ENCODE assay signal across 17 cellular contexts in the genomic region with DNA sequence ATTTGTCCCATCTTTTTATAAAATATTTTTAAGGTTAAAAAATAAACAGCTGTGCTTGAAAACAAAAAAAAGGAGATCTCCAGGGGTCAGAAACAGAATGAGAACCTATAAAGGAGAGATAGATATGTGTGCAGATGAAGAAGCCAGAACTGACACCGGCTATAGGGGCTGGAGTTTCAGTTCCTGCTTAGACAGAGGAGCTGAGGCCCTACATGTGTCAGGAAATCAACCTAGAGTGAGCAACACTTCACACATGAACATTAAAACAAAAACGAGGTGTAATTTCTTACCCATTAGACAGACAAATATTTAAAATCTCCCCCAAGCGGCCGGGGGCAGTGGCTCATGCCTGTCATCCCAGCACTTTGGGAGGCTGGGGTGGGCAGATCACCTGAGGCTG. TPM values are rescaled to one million over a fixed set of nuclear protein-coding genes. Genes with fewer than 3 reads are reported as not detected.
DNase-seq lines count a peak whose midpoint lies in the region; ATAC-seq, FAIRE-seq and TF ChIP-seq lines count a peak whose summit lies in the region.
"Had no signal": no experiment of that assay in that cellular context is flagged by ENCODE, and none has a peak within 500 bp of the region (broad histone marks: within the 10 kb centered on the region; RNA-seq: fewer than 3 reads in every experiment).

No MANE protein-coding gene starts in this region.

- TF ChIP-seq EP300 in GM12878 (IDR thresholded peaks at IDR 0.05; ENCODE audit: borderline replicate concordance in 1 of 2, control insufficient read depth in 1 of 2, low read depth in 2 of 2, low read length in 2 of 2), result peak in 1 of 2 experiments; percentile 60; a peak in 1 of 4 replicates

- BruUV-seq in GM12878 (replicated peaks; lab: Mats Ljungman, UMichigan), result no TSS peak

- H3F3A ChIP-seq in smooth muscle cell (ENCODE audit: low read depth), result no peaks in the 10 kb centered on the region

- H2AFZ ChIP-seq in GM12878 (ENCODE audit: control insufficient read depth, low read depth, low read length), result no peak overlapping the region
- H2AFZ ChIP-seq in smooth muscle cell (ENCODE audit: low read depth), result no peak overlapping the region

- no peaks in the 10 kb centered on the region for H3K27me3 ChIP-seq in GM12878 (replicated peaks in 1 of 2; ENCODE audit: control insufficient read depth in 2 of 2, insufficient read depth in 2 of 2, low read length in 1 of 2)
- no peaks in the 10 kb centered on the region for H3K27me3 ChIP-seq in smooth muscle cell (ENCODE audit: low read depth)
- H3K27me3 ChIP-seq: spleen had no signal

- in situ Hi-C loops in GM12878 (cut with MboI), result no loop called here

- CTCF ChIA-PET in GM12878 (lab: Yijun Ruan, JAX), result interaction anchor here (1.6 to 4.7 kb wide), 2 partner anchors 11 to 20 kb away, joined by 4 to 41 read pairs; no protein-coding TSS in a partner anchor

- H3K79me2 ChIP-seq in GM12878 (ENCODE audit: control insufficient read depth, insufficient read depth, low read length) (no peaks in the 10 kb centered on the region), smooth muscle cell (ENCODE audit: low read depth) (no peaks in the 10 kb centered on the region)

- TF ChIP-seq RAD21 in GM12878 (IDR thresholded peaks at IDR 0.05; ENCODE audit: insufficient read depth, low read depth, low read length), result no peak

- H3K9me3 ChIP-seq in GM12878 (replicated peaks; ENCODE audit: control insufficient read depth, insufficient read depth, low read length), result peaks cover 2% of the 10 kb centered on the region; the same call in 2 of the 3 replicates
- no peaks in the 10 kb centered on the region for H3K9me3 ChIP-seq in kidney (ENCODE audit: control insufficient read depth in 1 of 2, low read length in 2 of 2)
- no peaks in the 10 kb centered on the region for H3K9me3 ChIP-seq in smooth muscle cell (replicated peaks; ENCODE audit: low read depth)

- no peaks in the 10 kb centered on the region for H4K20me1 ChIP-seq in GM12878 (ENCODE audit: control insufficient read depth, insufficient read depth)
- no peaks in the 10 kb centered on the region for H4K20me1 ChIP-seq in smooth muscle cell (ENCODE audit: low read depth)

- H3K27ac ChIP-seq in GM12878 (ENCODE audit: control insufficient read depth, insufficient read depth) (peak overlapping the region; percentile 40), kidney (ENCODE audit: low read depth in 2 of 2, low read length in 2 of 2) (no peak overlapping the region), smooth muscle cell (ENCODE audit: low read depth) (no peak overlapping the region)
- H3K27ac ChIP-seq: KMS-11 had no signal

- H3K4me3 ChIP-seq in GM12878, result no peak overlapping the region
- no peak overlapping the region for H3K4me3 ChIP-seq in kidney (ENCODE audit: low read length in 2 of 2)
- no peak overlapping the region for H3K4me3 ChIP-seq in smooth muscle cell
- H3K4me3 ChIP-seq: spleen had no signal

- no peak for TF ChIP-seq POLR2A in GM12878 (IDR thresholded peaks at IDR 0.05; ENCODE audit: low read depth, low read length)

- H3K9ac ChIP-seq in GM12878 (ENCODE audit: control insufficient read depth, insufficient read depth, low read length) (no peak overlapping the region), kidney (ENCODE audit: low read length in 2 of 2) (no peak overlapping the region), smooth muscle cell (ENCODE audit: low read depth) (no peak overlapping the region)
- H3K9ac ChIP-seq: KMS-11 had no signal

- SMC1A ChIA-PET in GM12878 (lab: Charles Lee; ENCODE audit: uncharacterized antibody, unreplicated experiment), result interaction anchor here (0.6 to 6.9 kb wide), 12 partner anchors 9 to 126 kb away, joined by 3 to 63 read pairs (median 4); no protein-coding TSS in a partner anchor

- no peak for DNase-seq in GM12878 (ENCODE audit: low read depth, low spot score)
- no peak for DNase-seq in kidney
- no peak for DNase-seq in left cardiac atrium
- no peak for DNase-seq in smooth muscle cell (lab: John Stamatoyannopoulos, UW; ENCODE audit: unreplicated experiment)
- DNase-seq: activated CD4-positive, CD25-positive, alpha-beta regulatory T cell treated with anti-CD3 and anti-CD28 coated beads, Interleukin-2, amount 50 U/mL, for 72 hours; effector memory CD8-positive, alpha-beta T cell; NCI-H1436 treated with DMSO at 0.1 percent for 48 hours; NCI-H446 treated with DMSO at 0.1 percent for 48 hours; spleen had no signal

- RAD21 ChIA-PET in GM12878 (lab: Charles Lee; ENCODE audit: unreplicated experiment), result interaction anchor here (0.8 to 3.3 kb wide), 4 partner anchors 10 to 20 kb away, joined by 3 to 20 read pairs (median 9); a partner anchor contains a TSS

- no peaks in the 10 kb centered on the region; the same call in 1 of the 2 replicates for H3K4me1 ChIP-seq in GM12878 (ENCODE audit: control insufficient read depth, insufficient read depth, low read length)
- no peaks in the 10 kb centered on the region for H3K4me1 ChIP-seq in kidney (ENCODE audit: control insufficient read depth in 1 of 2, insufficient read depth in 1 of 2, low read depth in 1 of 2, low read length in 2 of 2)
- no peaks in the 10 kb centered on the region for H3K4me1 ChIP-seq in smooth muscle cell (ENCODE audit: low read depth)
- H3K4me1 ChIP-seq: spleen had no signal

- FAIRE-seq in GM12878 (lab: Jason Lieb, UNC) (no peak), kidney (lab: Jason Lieb, UNC) (no peak)
- FAIRE-seq: bronchial epithelial cell had no signal

- POLR2A ChIA-PET in GM12878 (lab: Charles Lee), result interaction anchor here (1.0 to 2.2 kb wide), 5 partner anchors 10 to 32 kb away, joined by 3 to 9 read pairs (median 3); a partner anchor contains a TSS

- intact Hi-C loops in GM12878 (cut with micrococcal nuclease; ENCODE audit: unreplicated experiment), result no loop called here
- intact Hi-C loops in kidney (cut with DNase I), result no loop called here
- intact Hi-C loops in left cardiac atrium (cut with DNase I), result no loop called here

- H3K4me2 ChIP-seq in GM12878 (ENCODE audit: control insufficient read depth, insufficient read depth) (no peak overlapping the region), smooth muscle cell (no peak overlapping the region)
- H3K4me2 ChIP-seq: KMS-11 had no signal

- TF ChIP-seq CTCF in GM12878 (IDR thresholded peaks at IDR 0.05 in 2 of 3, conservative IDR thresholded peaks at IDR 0.05 in 1 of 3; ENCODE audit: control insufficient read depth in 2 of 3, extremely low read depth in 1 of 3, insufficient read depth in 1 of 3, low read depth in 3 of 3, low read length in 3 of 3) (no peak), kidney (IDR thresholded peaks at IDR 0.05; ENCODE audit: borderline replicate concordance, extremely low read depth, insufficient read depth) (no peak), smooth muscle cell (IDR thresholded peaks at IDR 0.05; ENCODE audit: borderline replicate concordance, insufficient read depth, poor library complexity, severe bottlenecking) (no peak)

- ATAC-seq in GM18517 (IDR thresholded peaks at IDR 0.05; ENCODE audit: unreplicated experiment), result peak; percentile 65
- ATAC-seq in GM21786 (IDR thresholded peaks at IDR 0.05; ENCODE audit: unreplicated experiment), result peak; percentile 81
- ATAC-seq in HG03432 (IDR thresholded peaks at IDR 0.05; ENCODE audit: unreplicated experiment), result peak; percentile 67
- peak; percentile 99 for ATAC-seq in GM12878
- ATAC-seq in HG03280 (IDR thresholded peaks at IDR 0.05; ENCODE audit: unreplicated experiment), result no peak
- no peak for ATAC-seq in left cardiac atrium
- ATAC-seq: activated naive CD4-positive, alpha-beta T cell treated with anti-CD3 and anti-CD28 coated beads, Interleukin-2, amount 50 U/mL, for 72 hours; effector memory CD8-positive, alpha-beta T cell; Panc1 had no signal

- WGBS in GM12878 (ENCODE audit: insufficient coverage, insufficient replicate concordance, low lambda C conversion rate, missing lambda C conversion rate), result 9% methylated on average over 4 of the region's 4 CpGs
- 85% methylated on average over 4 of the region's 4 CpGs for WGBS in smooth muscle cell (ENCODE audit: low lambda C conversion rate)

- H3K36me3 ChIP-seq in GM12878 (ENCODE audit: control insufficient read depth in 2 of 2, insufficient read depth in 2 of 2, low read length in 1 of 2), result no peaks in the 10 kb centered on the region
- H3K36me3 ChIP-seq in kidney (ENCODE audit: control insufficient read depth in 1 of 2, insufficient read depth in 2 of 2, low read length in 2 of 2), result no peaks in the 10 kb centered on the region
- H3K36me3 ChIP-seq in smooth muscle cell (ENCODE audit: low read depth), result no peaks in the 10 kb centered on the region
- H3K36me3 ChIP-seq: spleen had no signal

TF ChIP-seq in GM12878, 131 proteins besides CTCF, POLR2A, EP300 and RAD21 (continues in another document):
- TF ChIP-seq, protein P1, sequence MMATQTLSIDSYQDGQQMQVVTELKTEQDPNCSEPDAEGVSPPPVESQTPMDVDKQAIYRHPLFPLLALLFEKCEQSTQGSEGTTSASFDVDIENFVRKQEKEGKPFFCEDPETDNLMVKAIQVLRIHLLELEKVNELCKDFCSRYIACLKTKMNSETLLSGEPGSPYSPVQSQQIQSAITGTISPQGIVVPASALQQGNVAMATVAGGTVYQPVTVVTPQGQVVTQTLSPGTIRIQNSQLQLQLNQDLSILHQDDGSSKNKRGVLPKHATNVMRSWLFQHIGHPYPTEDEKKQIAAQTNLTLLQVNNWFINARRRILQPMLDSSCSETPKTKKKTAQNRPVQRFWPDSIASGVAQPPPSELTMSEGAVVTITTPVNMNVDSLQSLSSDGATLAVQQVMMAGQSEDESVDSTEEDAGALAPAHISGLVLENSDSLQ (IDR thresholded peaks at IDR 0.05), result no peak
- TF ChIP-seq NRF1 (conservative IDR thresholded peaks at IDR 0.05; ENCODE audit: low read depth, low read length), result no peak

RNA-seq across cellular contexts. Expression of a gene that starts 17.8 kb away (rescaled TPM):
- 335 and 348 TPM in 2 replicates for total RNA-seq in GM12878 (2013; cell fraction: nucleolus; rRNA removed)
- total RNA-seq in GM12878 (2014; rRNA removed) (99.9 and 104 TPM in 2 replicates), GM12878 (2014; rRNA removed; fragmentation: Illumina TruSeq; extraction: Trizol) (96.6 and 101 TPM in 2 replicates), GM12878 (2021) (269 and 280 TPM in 2 replicates), kidney (203 TPM), left cardiac atrium (100 to 1,000 TPM; 128 to 130 TPM), smooth muscle cell (102 and 122 TPM in 2 replicates)
- 73.9 TPM for polyA plus RNA-seq in GM12878 (2011; ENCODE audit: low read depth)
- polyA plus RNA-seq in GM12878 (2011; rRNA removed) (100 and 136 TPM in 2 replicates), GM12878 (2014; fragmentation: Illumina TruSeq; extraction: Trizol) (149 TPM in 2 replicates), GM12878 (2014; fragmentation: Nextera tagmentation; extraction: Ambion mirVana) (10 to 100 TPM; 35.9 to 39.0 TPM), GM12878 (2014; rRNA removed) (114 and 125 TPM in 2 replicates), GM12878 (2016; fragmentation: Nextera tagmentation; extraction: Ambion mirVana) (10 to 100 TPM; 52.5 to 57.3 TPM), kidney (ENCODE audit: insufficient read depth, low read depth, low replicate concordance) (34.2 TPM), smooth muscle cell (29.4 and 31.9 TPM in 2 replicates)
- polyA plus RNA-seq in GM12878 (2011; cell fraction: cytosol; rRNA removed), result 108 and 146 TPM in 2 replicates
- 286 and 327 TPM in 2 replicates for polyA plus RNA-seq in GM12878 (2011; cell fraction: nucleus; rRNA removed)
- 90.8 and 92.9 TPM in 2 replicates for polyA plus RNA-seq in GM12878 (2012)
- polyA minus RNA-seq in GM12878 (2011; rRNA and poly(A)+ RNA removed), result 383 and 668 TPM in 2 replicates
- polyA minus RNA-seq in GM12878 (2011; cell fraction: cytosol; rRNA and poly(A)+ RNA removed), result 147 and 181 TPM in 2 replicates
- polyA minus RNA-seq in GM12878 (2011; cell fraction: nucleus; rRNA and poly(A)+ RNA removed), result 139 and 215 TPM in 2 replicates

Comparison
In these comparisons a context has a peak if more than half of its experiments do, and no peak if none do; other contexts are left out.
1. ATAC-seq: peak in GM18517 (single experiment), GM21786 (single experiment), HG03432 (single experiment) and GM12878 (single experiment); none in HG03280 (single experiment) and left cardiac atrium (0 of 2).